ENCODE assay signal across 16 cellular contexts in genomic region chr17:57432507-57433277, GRCh38.
DNase-seq lines count a peak whose midpoint lies in the region; ATAC-seq, FAIRE-seq and TF ChIP-seq lines count a peak whose summit lies in the region.
"Had no signal": no experiment of that assay in that cellular context is flagged by ENCODE, and none has a peak within 500 bp of the region (broad histone marks: within the 10 kb centered on the region; RNA-seq: fewer than 3 reads in every experiment).

No MANE protein-coding gene starts in this region.

- H3K27me3 Mint-ChIP-seq in osteocyte (ENCODE audit: unreplicated experiment), result no peaks in the 10 kb centered on the region
- H3K27me3 Mint-ChIP-seq: activated naive CD8-positive, alpha-beta T cell treated with anti-CD3 and anti-CD28 coated beads, Interleukin-2, amount 50 U/mL, for 24 hours; stimulated activated naive CD8-positive, alpha-beta T cell treated with anti-CD3 and anti-CD28 coated beads, Interleukin-15, Interleukin-2, amounts not matched to agents 100 ng/mL and 50 ng/mL, for 24 hours had no signal

- no peak overlapping the region for H2AFZ ChIP-seq in H1 (ENCODE audit: low read length)

- no peak overlapping the region for H4K91ac ChIP-seq in H1 (replicated peaks; ENCODE audit: insufficient read length, low read length)

- H3K56ac ChIP-seq in H1 (replicated peaks; ENCODE audit: insufficient read length, low read depth, low read length), result no peak overlapping the region

- H3K36me3 ChIP-seq in KOPT-K1 (ENCODE audit: insufficient read depth, low read length), result peaks cover 23% of the 10 kb centered on the region; the same call in 1 of the 2 replicates
- H3K36me3 ChIP-seq in H1 (ENCODE audit: control insufficient read depth in 2 of 4, insufficient read depth in 4 of 4, low read length in 3 of 4), result no peaks in the 10 kb centered on the region
- no peaks in the 10 kb centered on the region for H3K36me3 ChIP-seq in psoas muscle (ENCODE audit: insufficient read depth in 1 of 2, low read depth in 1 of 2)
- no peaks in the 10 kb centered on the region for H3K36me3 ChIP-seq in vagina
- H3K36me3 ChIP-seq: MG63, SJCRH30 had no signal

- no peaks in the 10 kb centered on the region; the same call in 1 of the 2 replicates for H3K23me2 ChIP-seq in H1 (ENCODE audit: low read depth, low read length)

- H3K79me1 ChIP-seq in H1 (ENCODE audit: low read depth, low read length), result peaks cover 18% of the 10 kb centered on the region; the same call in 1 of the 2 replicates

- no peak for TF ChIP-seq RAD21 in H1 (IDR thresholded peaks at IDR 0.05 in 1 of 2, conservative IDR thresholded peaks at IDR 0.05 in 1 of 2; ENCODE audit: low read depth in 2 of 2, low read length in 2 of 2)

- no peak overlapping the region for H3K9ac ChIP-seq in H1 (replicated peaks in 1 of 4; ENCODE audit: extremely low read depth in 1 of 4, low read depth in 3 of 4, low read length in 3 of 4)

- H3K4me2 ChIP-seq in H1 (ENCODE audit: insufficient read depth in 1 of 2, low read depth in 2 of 2, low read length in 2 of 2), result peak overlapping the region; percentile 17 to 43; a peak in 3 of 4 replicates

- H2BK20ac ChIP-seq in H1 (ENCODE audit: low read length), result no peak overlapping the region

- no peak overlapping the region for H2BK120ac ChIP-seq in H1 (replicated peaks; ENCODE audit: low read depth, low read length)

- H2BK12ac ChIP-seq in H1 (ENCODE audit: low read depth, low read length), result no peak overlapping the region

- peaks cover 3% of the 10 kb centered on the region for H3K36me3 Mint-ChIP-seq in osteocyte (ENCODE audit: unreplicated experiment)

- H3K14ac ChIP-seq in H1 (ENCODE audit: insufficient read length), result no peak overlapping the region

- H3K9me3 Mint-ChIP-seq in osteocyte (ENCODE audit: unreplicated experiment), result no peaks in the 10 kb centered on the region
- H3K9me3 Mint-ChIP-seq: activated naive CD8-positive, alpha-beta T cell treated with anti-CD3 and anti-CD28 coated beads, Interleukin-2, amount 50 U/mL, for 24 hours; stimulated activated naive CD8-positive, alpha-beta T cell treated with anti-CD3 and anti-CD28 coated beads, Interleukin-15, Interleukin-2, amounts not matched to agents 100 ng/mL and 50 ng/mL, for 24 hours had no signal

- DNase-seq in Right ventricle myocardium superior (no peak), left cardiac atrium (no peak), H1 (ENCODE audit: low read depth in 1 of 2, low spot score in 2 of 2) (no peak), psoas muscle (no peak), vagina (ENCODE audit: extremely low spot score in 2 of 2) (no peak), DMS53 (lab: John Stamatoyannopoulos, UW) (no peak), osteocyte (ENCODE audit: extremely low spot score, unreplicated experiment) (no peak)
- DNase-seq: activated CD4-positive, alpha-beta T cell treated with anti-CD3 and anti-CD28 coated beads, Interleukin-2, amount 50 U/mL, for 1 hour; activated naive CD8-positive, alpha-beta T cell treated with anti-CD3 and anti-CD28 coated beads, Interleukin-2, amount 50 U/mL, for 24 hours; GF-D8; MG63; NCI-H187; NCI-H446 treated with DMSO at 0.1 percent for 48 hours had no signal

- POLR2A ChIA-PET in H1 (lab: Charles Lee; ENCODE audit: partially characterized antibody), result no interaction called here

- TF ChIP-seq POLR2A in H1 (IDR thresholded peaks at IDR 0.05; ENCODE audit: control extremely low read depth in 1 of 2, low read depth in 2 of 2, low read length in 2 of 2) (no peak), vagina (IDR thresholded peaks at IDR 0.05) (no peak)

- intact Hi-C loops in Right ventricle myocardium superior (cut with DNase I), result no loop called here
- intact Hi-C loops in left cardiac atrium (cut with DNase I), result no loop called here
- intact Hi-C loops in psoas muscle (cut with DNase I), result no loop called here
- intact Hi-C loops in vagina (cut with DNase I), result no loop called here

- TF ChIP-seq EP300 in H1 (IDR thresholded peaks at IDR 0.05; ENCODE audit: borderline replicate concordance in 1 of 2, low read depth in 2 of 2, low read length in 2 of 2), result no peak

- peaks cover 2 to 11% (median 6%) of the 10 kb centered on the region in 4 experiments; a peak in 5 of 7 replicates for H3K4me1 ChIP-seq in H1 (replicated peaks in 1 of 4; ENCODE audit: control insufficient read depth in 3 of 4, insufficient read depth in 4 of 4, low read length in 3 of 4)
- peaks cover 8% of the 10 kb centered on the region for H3K4me1 ChIP-seq in psoas muscle
- H3K4me1 ChIP-seq in vagina, result no peaks in the 10 kb centered on the region

- no peak overlapping the region for H4K5ac ChIP-seq in H1 (ENCODE audit: insufficient read length, low read depth, low read length)

- H3K27ac Mint-ChIP-seq in osteocyte (ENCODE audit: unreplicated experiment), result no peak overlapping the region
- H3K27ac Mint-ChIP-seq: activated naive CD8-positive, alpha-beta T cell treated with anti-CD3 and anti-CD28 coated beads, Interleukin-2, amount 50 U/mL, for 24 hours; stimulated activated naive CD8-positive, alpha-beta T cell treated with anti-CD3 and anti-CD28 coated beads, Interleukin-15, Interleukin-2, amounts not matched to agents 100 ng/mL and 50 ng/mL, for 24 hours had no signal

- peaks cover 0 to 52% of the 10 kb centered on the region in 2 experiments; a peak in 2 of 4 replicates for H3K79me2 ChIP-seq in H1 (ENCODE audit: control insufficient read depth in 1 of 2, insufficient read depth in 2 of 2, low read length in 2 of 2)

- no peak overlapping the region for H3K23ac ChIP-seq in H1 (ENCODE audit: insufficient read length)

- CTCF ChIA-PET in H1 (lab: Charles Lee; ENCODE audit: partially characterized antibody), result interaction anchor here (0.7 to 1.6 kb wide), 10 partner anchors 7 to 204 kb away, joined by 3 to 13 read pairs (median 4); no protein-coding TSS in a partner anchor

- H3K4me3 ChIP-seq in H1 (ENCODE audit: extremely low read depth in 1 of 4, insufficient read depth in 2 of 4, low read depth in 3 of 4, low read length in 4 of 4) (no peak overlapping the region), psoas muscle (no peak overlapping the region), vagina (no peak overlapping the region)
- H3K4me3 ChIP-seq: MG63, SJCRH30 had no signal

- TF ChIP-seq CTCF in H1 (IDR thresholded peaks at IDR 0.05; ENCODE audit: control extremely low read depth in 1 of 3, insufficient read depth in 1 of 3, low read depth in 1 of 3, low read length in 3 of 3) (peak in 1 of 3 experiments; percentile 39; a peak in 1 of 4 replicates), psoas muscle (IDR thresholded peaks at IDR 0.05) (no peak), vagina (IDR thresholded peaks at IDR 0.05) (no peak), osteocyte (IDR thresholded peaks at IDR 0.05) (no peak)

- no peak overlapping the region for H3K4me3 Mint-ChIP-seq in osteocyte (ENCODE audit: unreplicated experiment)
- H3K4me3 Mint-ChIP-seq: activated naive CD8-positive, alpha-beta T cell treated with anti-CD3 and anti-CD28 coated beads, Interleukin-2, amount 50 U/mL, for 24 hours; stimulated activated naive CD8-positive, alpha-beta T cell treated with anti-CD3 and anti-CD28 coated beads, Interleukin-15, Interleukin-2, amounts not matched to agents 100 ng/mL and 50 ng/mL, for 24 hours had no signal

- H3K27me3 ChIP-seq in H1 (replicated peaks in 1 of 4; ENCODE audit: control insufficient read depth in 3 of 4, extremely low read depth in 1 of 4, insufficient read depth in 3 of 4, low read length in 3 of 4) (no peaks in the 10 kb centered on the region), psoas muscle (ENCODE audit: insufficient read depth in 3 of 3, low read length in 2 of 3) (no peaks in the 10 kb centered on the region), vagina (no peaks in the 10 kb centered on the region)
- H3K27me3 ChIP-seq: MG63, SJCRH30 had no signal

- H3K27ac ChIP-seq in KOPT-K1 (ENCODE audit: low read depth, low read length, poor library complexity, severe bottlenecking) (peak overlapping the region; percentile 97), H1 (ENCODE audit: low read depth, low read length) (no peak overlapping the region), psoas muscle (no peak overlapping the region), vagina (no peak overlapping the region)

- no peak overlapping the region for H3K18ac ChIP-seq in H1 (ENCODE audit: extremely low read depth, low read length)

- 0 out of 2 replicates have a peak overlapping the region, but pooled peaks have one; percentile 18 for H2AK5ac ChIP-seq in H1 (ENCODE audit: low read depth, low read length)

- no peak overlapping the region for H2BK15ac ChIP-seq in H1 (ENCODE audit: low read length)

- H4K8ac ChIP-seq in H1 (ENCODE audit: extremely low read depth, insufficient read depth, low read length), result no peak overlapping the region

- WGBS in H1 (ENCODE audit: extremely low coverage in 1 of 2, insufficient coverage in 1 of 2, insufficient read length in 1 of 2, insufficient replicate concordance in 2 of 2, low coverage in 1 of 2, low lambda C conversion rate in 2 of 2, missing lambda C conversion rate in 1 of 2), 2 experiments, result 81% methylated on average over 19 of the region's 19 CpGs; no CpG with 5 or more reads in 1 of the 2 experiments
- 85 to 87% (median 85%) methylated on average over 19 of the region's 19 CpGs for WGBS in psoas muscle, 3 donors

- H3K9me3 ChIP-seq in KOPT-K1 (ENCODE audit: insufficient read depth, low read length, poor library complexity, severe bottlenecking) (no peaks in the 10 kb centered on the region), H1 (ENCODE audit: insufficient read depth in 2 of 2, low read depth in 1 of 2, low read length in 1 of 2) (no peaks in the 10 kb centered on the region), psoas muscle (no peaks in the 10 kb centered on the region), vagina (no peaks in the 10 kb centered on the region)
- H3K9me3 ChIP-seq: MG63, SJCRH30 had no signal

- ATAC-seq in Right ventricle myocardium superior (ENCODE audit: poor library complexity), result peak; percentile 8
- no peak for ATAC-seq in left cardiac atrium
- peak in 3 of 4 donors; percentile 28 to 36 (median 34) for ATAC-seq in psoas muscle
- ATAC-seq: activated naive CD8-positive, alpha-beta T cell treated with anti-CD3 and anti-CD28 coated beads, Interleukin-2, amount 50 U/mL, for 24 hours had no signal

- no peak overlapping the region for H3K4ac ChIP-seq in H1 (replicated peaks; ENCODE audit: insufficient read length, low read depth, low read length)

- H2BK5ac ChIP-seq in H1 (ENCODE audit: low read depth, low read length), result peak overlapping the region; percentile 40; the same call in 1 of the 2 replicates

- FAIRE-seq in H1 (lab: Jason Lieb, UNC), result no peak

- peaks cover 28% of the 10 kb centered on the region for H3K4me1 Mint-ChIP-seq in osteocyte (ENCODE audit: unreplicated experiment)

- H4K20me1 ChIP-seq in H1 (replicated peaks in 1 of 2; ENCODE audit: control insufficient read depth in 1 of 2, insufficient read depth in 2 of 2, low read length in 2 of 2), result peaks cover 4 to 9% of the 10 kb centered on the region in 2 experiments

Comparison
In these comparisons a context has a peak if more than half of its experiments do, and no peak if none do; other contexts are left out.
1. ATAC-seq: peak in Right ventricle myocardium superior (single experiment) and psoas muscle (3 of 4); none in left cardiac atrium (0 of 2).